8 cellular contexts compared by ENCODE assay signal in the genomic region with DNA sequence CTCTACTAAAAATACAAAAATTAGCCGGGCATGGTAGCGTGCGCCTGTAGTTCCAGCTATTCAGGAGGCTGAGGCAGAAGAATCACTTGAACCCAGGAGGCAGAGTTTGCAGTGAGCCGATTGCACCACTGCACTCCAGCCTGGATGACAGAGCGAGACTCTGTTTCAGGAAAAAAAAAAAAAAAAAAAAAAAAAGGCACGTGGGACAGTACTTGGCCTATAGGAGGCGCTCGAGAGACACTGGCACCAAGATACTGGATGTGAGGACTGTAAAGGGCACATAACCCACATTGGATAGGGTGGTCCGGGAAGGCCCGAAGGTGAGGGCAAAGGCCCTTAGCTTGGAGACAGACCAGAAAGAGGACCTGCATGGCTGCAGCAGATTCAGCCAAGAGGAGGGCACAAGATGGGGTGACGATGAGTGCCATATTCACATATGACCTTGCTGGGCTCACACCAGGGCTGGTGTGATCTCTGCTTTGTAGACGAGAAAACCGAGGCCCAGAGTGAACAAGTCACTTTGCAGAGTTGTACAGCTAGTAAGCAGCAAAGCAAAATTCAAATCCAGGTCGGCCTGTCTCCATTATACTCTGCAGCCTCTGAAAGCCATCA.
DNase-seq lines count a peak whose midpoint lies in the region; ATAC-seq and TF ChIP-seq lines count a peak whose summit lies in the region.

No MANE protein-coding gene starts in this region.

- H3K4me2 ChIP-seq in SU-DHL-6 (ENCODE audit: low read depth, low read length, poor library complexity, severe bottlenecking), result no peak overlapping the region

- no peak overlapping the region for H3K27ac ChIP-seq in SU-DHL-6 (ENCODE audit: low read depth, low read length)

- no peaks in the 10 kb centered on the region for H4K20me1 ChIP-seq in SU-DHL-6 (ENCODE audit: low read depth, low read length)

- no peak overlapping the region for H3K9ac ChIP-seq in SU-DHL-6 (ENCODE audit: low read length)

- H3K9me3 ChIP-seq in HAP-1 (no peaks in the 10 kb centered on the region), SU-DHL-6 (ENCODE audit: insufficient read depth, low read length) (no peaks in the 10 kb centered on the region)

- H3F3A ChIP-seq in SU-DHL-6 (ENCODE audit: insufficient read depth), result no peaks in the 10 kb centered on the region

- H2AFZ ChIP-seq in SU-DHL-6 (ENCODE audit: low read depth, low read length, severe bottlenecking), result no peak overlapping the region

- H3K4me1 ChIP-seq in HAP-1, result no peaks in the 10 kb centered on the region

- in situ Hi-C loops in HAP-1 (cut with MboI; ENCODE audit: low sequenced_read_pairs), result no loop called here

- DNase-seq in DMS 273 (lab: John Stamatoyannopoulos, UW; ENCODE audit: unreplicated experiment), result peak; percentile 75
- DNase-seq in HAP-1 (ENCODE audit: low spot score in 2 of 2), result peak; percentile 44 to 74
- no peak for DNase-seq in retinal pigment epithelial cell (ENCODE audit: low read depth)
- no peak for DNase-seq in hippocampal formation (lab: John Stamatoyannopoulos, UW)
- no peak for DNase-seq in T1000 (lab: John Stamatoyannopoulos, UW)
- DNase-seq in NCI-H510A (lab: John Stamatoyannopoulos, UW), result no peak

- H3K4me3 ChIP-seq in HAP-1 (no peak overlapping the region), SU-DHL-6 (ENCODE audit: insufficient read depth, low read length, poor library complexity, severe bottlenecking) (no peak overlapping the region), retinal pigment epithelial cell (ENCODE audit: low read length) (no peak overlapping the region)

- no peaks in the 10 kb centered on the region for H3K79me2 ChIP-seq in SU-DHL-6 (ENCODE audit: insufficient read depth, low read length)

- no peaks in the 10 kb centered on the region for H3K9me2 ChIP-seq in SU-DHL-6 (replicated peaks; ENCODE audit: insufficient read depth, low read length)

- H3K36me3 ChIP-seq in HAP-1 (replicated peaks) (no peaks in the 10 kb centered on the region), SU-DHL-6 (ENCODE audit: low read length) (no peaks in the 10 kb centered on the region; the same call in 1 of the 2 replicates)

- peak; percentile 59 for ATAC-seq in esophagus mucosa

- no peaks in the 10 kb centered on the region for H3K27me3 ChIP-seq in HAP-1 (ENCODE audit: low read depth)
- no peaks in the 10 kb centered on the region for H3K27me3 ChIP-seq in SU-DHL-6 (ENCODE audit: low read length)

- TF ChIP-seq CTCF in SU-DHL-6 (IDR thresholded peaks at IDR 0.05; ENCODE audit: insufficient read depth, low read length, poor library complexity, severe bottlenecking) (peak; percentile 48), retinal pigment epithelial cell (conservative IDR thresholded peaks at IDR 0.05; ENCODE audit: low read depth, low read length) (peak; percentile 71)

Comparison
In these comparisons a context has a peak if more than half of its experiments do, and no peak if none do; other contexts are left out.
1. DNase-seq: peak in DMS 273 (single experiment) and HAP-1 (2 of 2); none in retinal pigment epithelial cell (single experiment), hippocampal formation (0 of 2), T1000 (single experiment) and NCI-H510A (single experiment).